ENCODE assay signal across 11 cellular contexts in the genomic region with DNA sequence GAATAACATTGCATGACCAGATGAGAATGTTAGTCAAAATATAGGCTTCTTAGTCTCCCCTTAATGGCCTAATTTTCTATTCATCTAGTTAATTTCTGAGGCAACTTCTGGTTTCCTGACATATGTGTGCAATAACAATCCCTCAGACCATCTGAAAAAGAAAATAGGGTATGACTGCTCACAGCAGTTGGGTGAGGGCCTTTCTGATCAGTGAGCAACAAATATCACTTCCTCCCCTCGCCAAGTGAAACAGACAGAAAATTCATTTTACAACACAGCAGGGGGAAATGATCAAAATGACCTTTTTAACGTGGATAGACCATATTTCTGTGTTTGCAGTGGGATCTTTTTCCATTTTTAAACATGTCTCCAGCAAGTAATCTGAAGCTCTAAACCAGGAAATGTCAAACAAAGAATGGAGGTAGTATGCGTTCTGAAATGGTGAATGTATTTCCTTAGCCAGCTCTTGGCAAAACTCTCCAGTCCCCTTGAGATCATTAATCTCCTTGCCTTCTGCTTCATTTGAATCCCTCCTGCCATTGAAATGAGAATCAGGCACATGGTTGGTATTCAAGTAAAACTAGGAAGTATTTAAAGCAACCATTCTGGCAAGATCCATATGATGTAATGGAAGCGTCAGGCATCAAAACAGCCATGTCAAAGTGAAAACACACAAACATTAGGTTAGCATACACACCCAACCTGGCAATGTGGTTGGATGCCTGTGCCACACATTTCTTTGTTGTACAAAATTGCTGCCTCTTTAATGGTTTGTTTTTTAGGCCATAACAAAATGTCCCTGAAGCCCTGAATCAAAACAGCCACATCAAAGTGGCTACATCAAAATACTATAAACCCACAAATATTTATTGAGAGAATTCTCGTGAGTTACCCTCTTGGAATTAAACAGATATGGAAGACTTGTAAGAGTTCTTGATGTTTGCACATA.
A peak's percentile ranks its signal among the peaks of the same experiment; 100 is the strongest.
DNase-seq lines count a peak whose midpoint lies in the region; ATAC-seq, FAIRE-seq and TF ChIP-seq lines count a peak whose summit lies in the region.
"Had no signal": no experiment of that assay in that cellular context is flagged by ENCODE, and none has a peak within 500 bp of the region (broad histone marks: within the 10 kb centered on the region; RNA-seq: fewer than 3 reads in every experiment).

No MANE protein-coding gene starts in this region.

- FAIRE-seq in GM12892 (lab: Jason Lieb, UNC) = peak; percentile 90

- no peaks in the 10 kb centered on the region for H3K36me3 Mint-ChIP-seq in activated T-helper 17 cell treated with anti-CD3 and anti-CD28 coated beads, Interleukin-2, amount 50 U/mL, for 72 hours (ENCODE audit: low read depth)

- H3K9me3 Mint-ChIP-seq in activated T-helper 17 cell treated with anti-CD3 and anti-CD28 coated beads, Interleukin-2, amount 50 U/mL, for 72 hours = no peaks in the 10 kb centered on the region

- no peak for TF ChIP-seq POLR2A in GM12892 (IDR thresholded peaks at IDR 0.05; ENCODE audit: low read depth, low read length)

- ATAC-seq in HG02678 (IDR thresholded peaks at IDR 0.05; ENCODE audit: unreplicated experiment) = peak; percentile 55
- peak; percentile 23 for ATAC-seq in activated T-helper 17 cell treated with anti-CD3 and anti-CD28 coated beads, Interleukin-2, amount 50 U/mL, for 72 hours (replicated peaks)
- ATAC-seq: activated CD4-positive, CD25-positive, alpha-beta regulatory T cell treated with anti-CD3 and anti-CD28 coated beads, Interleukin-2, amount 50 U/mL, for 24 hours had no signal

- DNase-seq in GM12892 (ENCODE audit: insufficient read length) (no peak), pons (ENCODE audit: low spot score) (peak; percentile 44), tibial artery (no peak), AML-193 (lab: John Stamatoyannopoulos, UW) (no peak), iPS-NIHi7 (ENCODE audit: extremely low spot score) (no peak)
- DNase-seq: effector CD4-positive, alpha-beta T cell; hippocampal formation; Right ventricle myocardium superior had no signal

- peaks cover 0 to 15% (median 3%) of the 10 kb centered on the region in 4 donors for H3K4me1 ChIP-seq in tibial artery

- peaks cover 15% of the 10 kb centered on the region for H3K4me1 Mint-ChIP-seq in activated T-helper 17 cell treated with anti-CD3 and anti-CD28 coated beads, Interleukin-2, amount 50 U/mL, for 72 hours

- intact Hi-C loops in tibial artery (cut with DNase I; ENCODE audit: low total_unique reads) = no loop called here

- peak overlapping the region; percentile 5 for H3K4me3 Mint-ChIP-seq in activated T-helper 17 cell treated with anti-CD3 and anti-CD28 coated beads, Interleukin-2, amount 50 U/mL, for 72 hours

- H3K9me3 ChIP-seq in tibial artery = no peaks in the 10 kb centered on the region

- H3K4me3 ChIP-seq in tibial artery = no peak overlapping the region

- H3K27ac Mint-ChIP-seq in activated T-helper 17 cell treated with anti-CD3 and anti-CD28 coated beads, Interleukin-2, amount 50 U/mL, for 72 hours = no peak overlapping the region

- H3K36me3 ChIP-seq in tibial artery = no peaks in the 10 kb centered on the region

- H3K27me3 Mint-ChIP-seq in activated T-helper 17 cell treated with anti-CD3 and anti-CD28 coated beads, Interleukin-2, amount 50 U/mL, for 72 hours = no peaks in the 10 kb centered on the region

- TF ChIP-seq CTCF in tibial artery (IDR thresholded peaks at IDR 0.05) = no peak

- no peak overlapping the region for H3K27ac ChIP-seq in tibial artery

- H3K27me3 ChIP-seq in tibial artery = no peaks in the 10 kb centered on the region
